8 cellular contexts compared by ENCODE assay signal in genomic region chr1:15885701-15886612, GRCh38. TPM values are rescaled to one million over a fixed set of nuclear protein-coding genes. Genes with fewer than 3 reads are reported as not detected.
A peak's percentile ranks its signal among the peaks of the same experiment; 100 is the strongest.
DNase-seq lines count a peak whose midpoint lies in the region; ATAC-seq and TF ChIP-seq lines count a peak whose summit lies in the region.

No MANE protein-coding gene starts in this region.

- H3K4me3 ChIP-seq in foreskin fibroblast (ENCODE audit: low read depth in 1 of 2, low read length in 2 of 2): peak overlapping the region; percentile 46 to 51
- H3K4me3 ChIP-seq in testis: peak overlapping the region in 1 of 2 donors; percentile 12

- H3K36me3 ChIP-seq in testis (ENCODE audit: low read depth, missing control alignments): no peaks in the 10 kb centered on the region

- H3K27me3 ChIP-seq in testis: no peaks in the 10 kb centered on the region

- H3K4me3 Mint-ChIP-seq in activated T-helper 1 cell treated with anti-CD3 and anti-CD28 coated beads, Interleukin-12 subunit alpha, Interleukin-12 subunit beta, Interleukin-2, Interleukin-4 antibody, amounts not matched to agents 30 ng/mL and 10 ng/mL and 1 ng/mL, durations not matched to agents 14 hours and 24 hours and 36 hours: peak overlapping the region; percentile 46
- H3K4me3 Mint-ChIP-seq in naive B cell: peak overlapping the region; percentile 75 to 89 (median 78)

- no peaks in the 10 kb centered on the region for H3K4me1 ChIP-seq in testis

- H3K4me1 Mint-ChIP-seq in activated T-helper 1 cell treated with anti-CD3 and anti-CD28 coated beads, Interleukin-12 subunit alpha, Interleukin-12 subunit beta, Interleukin-2, Interleukin-4 antibody, amounts not matched to agents 30 ng/mL and 10 ng/mL and 1 ng/mL, durations not matched to agents 14 hours and 24 hours and 36 hours (ENCODE audit: low read depth): peaks cover 46% of the 10 kb centered on the region
- peaks cover 49 to 85% (median 55%) of the 10 kb centered on the region in 3 donors for H3K4me1 Mint-ChIP-seq in naive B cell

- no peaks in the 10 kb centered on the region for H3K27me3 Mint-ChIP-seq in activated T-helper 1 cell treated with anti-CD3 and anti-CD28 coated beads, Interleukin-12 subunit alpha, Interleukin-12 subunit beta, Interleukin-2, Interleukin-4 antibody, amounts not matched to agents 30 ng/mL and 10 ng/mL and 1 ng/mL, durations not matched to agents 14 hours and 24 hours and 36 hours (ENCODE audit: insufficient read depth)
- no peaks in the 10 kb centered on the region for H3K27me3 Mint-ChIP-seq in naive B cell

- ATAC-seq in HG03139 (IDR thresholded peaks at IDR 0.05; ENCODE audit: unreplicated experiment) (peak; percentile 58), naive B cell (ENCODE audit: low read depth in 2 of 2) (peak; percentile 68 to 71), GM19324 (IDR thresholded peaks at IDR 0.05; ENCODE audit: low FRiP score, unreplicated experiment) (no peak)

- 17 to 20% methylated on average over 14 of the region's 14 CpGs for WGBS in testis, 2 donors

- H3K27ac ChIP-seq in testis: peak overlapping the region; percentile 51 to 87

- DNase-seq in ELR (ENCODE audit: low read depth): peak; percentile 86
- peak; percentile 59 for DNase-seq in NCI-H524 treated with DMSO at 0.1 percent for 48 hours (lab: John Stamatoyannopoulos, UW)
- DNase-seq in activated T-helper 1 cell treated with anti-CD3 and anti-CD28 coated beads, Interleukin-12 subunit alpha, Interleukin-12 subunit beta, Interleukin-2, Interleukin-4 antibody, amounts not matched to agents 30 ng/mL and 10 ng/mL and 1 ng/mL, durations not matched to agents 14 hours and 24 hours and 36 hours (ENCODE audit: low spot score): no peak
- DNase-seq in foreskin fibroblast: peak; percentile 95 to 98
- peak; percentile 43 for DNase-seq in naive B cell
- peak; percentile 95 for DNase-seq in testis

- intact Hi-C loops in activated T-helper 1 cell treated with anti-CD3 and anti-CD28 coated beads, Interleukin-12 subunit alpha, Interleukin-12 subunit beta, Interleukin-2, Interleukin-4 antibody, amounts not matched to agents 30 ng/mL and 10 ng/mL and 1 ng/mL, durations not matched to agents 14 hours and 24 hours and 36 hours (cut with micrococcal nuclease): no loop called here
- intact Hi-C loops in testis (cut with DNase I; ENCODE audit: low total_unique reads): loop anchor here (10.0 kb wide), 1 partner anchor 51 kb away; no protein-coding TSS in a partner anchor

- H3K27ac Mint-ChIP-seq in activated T-helper 1 cell treated with anti-CD3 and anti-CD28 coated beads, Interleukin-12 subunit alpha, Interleukin-12 subunit beta, Interleukin-2, Interleukin-4 antibody, amounts not matched to agents 30 ng/mL and 10 ng/mL and 1 ng/mL, durations not matched to agents 14 hours and 24 hours and 36 hours: no peak overlapping the region
- H3K27ac Mint-ChIP-seq in naive B cell: peak overlapping the region; percentile 85 to 97 (median 90)

- no peak for TF ChIP-seq POLR2A in testis (IDR thresholded peaks at IDR 0.05)

- H3K9me3 ChIP-seq in testis: no peaks in the 10 kb centered on the region

- H3K36me3 Mint-ChIP-seq in activated T-helper 1 cell treated with anti-CD3 and anti-CD28 coated beads, Interleukin-12 subunit alpha, Interleukin-12 subunit beta, Interleukin-2, Interleukin-4 antibody, amounts not matched to agents 30 ng/mL and 10 ng/mL and 1 ng/mL, durations not matched to agents 14 hours and 24 hours and 36 hours (ENCODE audit: low read depth): peaks cover 25% of the 10 kb centered on the region
- H3K36me3 Mint-ChIP-seq in naive B cell: peaks cover 0 to 6% of the 10 kb centered on the region in 2 donors

- TF ChIP-seq CTCF in foreskin fibroblast (IDR thresholded peaks at IDR 0.05; ENCODE audit: low read depth, low read length): peak; percentile 26
- TF ChIP-seq CTCF in testis (IDR thresholded peaks at IDR 0.05): no peak

- H3K9me3 Mint-ChIP-seq in activated T-helper 1 cell treated with anti-CD3 and anti-CD28 coated beads, Interleukin-12 subunit alpha, Interleukin-12 subunit beta, Interleukin-2, Interleukin-4 antibody, amounts not matched to agents 30 ng/mL and 10 ng/mL and 1 ng/mL, durations not matched to agents 14 hours and 24 hours and 36 hours: no peaks in the 10 kb centered on the region
- H3K9me3 Mint-ChIP-seq in naive B cell: no peaks in the 10 kb centered on the region

RNA-seq across cellular contexts. Expression of gene SPEN, which starts 38.5 kb away (rescaled TPM):
- total RNA-seq in activated T-helper 1 cell treated with anti-CD3 and anti-CD28 coated beads, Interleukin-12 subunit alpha, Interleukin-12 subunit beta, Interleukin-2, Interleukin-4 antibody, amounts not matched to agents 30 ng/mL and 10 ng/mL and 1 ng/mL, durations not matched to agents 14 hours and 24 hours and 36 hours: 81.9 and 87.6 TPM in 2 replicates
- polyA plus RNA-seq in naive B cell (ENCODE audit: low read depth in 6 of 6): 10 to 100 TPM in 4 of 6 donors, 1 to 10 TPM in 1, under 1 TPM in 1; 0.96 to 63.0 (median 11.5) TPM
- 10 to 100 TPM; 53.2 to 60.6 TPM for total RNA-seq in testis
- 54.8 TPM for polyA plus RNA-seq in testis (ENCODE audit: insufficient read depth, low read depth, low replicate concordance)
